In genomic region chr3:11637901-11638668, GRCh38 we compare ENCODE assay signal across 11 cellular contexts. TPM values are rescaled to one million over a fixed set of nuclear protein-coding genes. Genes with fewer than 3 reads are reported as not detected.
DNase-seq lines count a peak whose midpoint lies in the region; ATAC-seq, FAIRE-seq and TF ChIP-seq lines count a peak whose summit lies in the region.
"Had no signal": no experiment of that assay in that cellular context is flagged by ENCODE, and none has a peak within 500 bp of the region (broad histone marks: within the 10 kb centered on the region; RNA-seq: fewer than 3 reads in every experiment).

No MANE protein-coding gene starts in this region.

- H3K4me2 ChIP-seq in DOHH2 (ENCODE audit: low read length): peak overlapping the region; percentile 25

- no peak overlapping the region for H3K4me3 ChIP-seq in DOHH2 (ENCODE audit: low read length)
- peak overlapping the region; percentile 12 for H3K4me3 ChIP-seq in SJSA1
- H3K4me3 ChIP-seq in esophagus squamous epithelium: peak overlapping the region in 3 of 4 donors; percentile 2 to 48 (median 14)

- peaks cover 4% of the 10 kb centered on the region for H3K36me3 Mint-ChIP-seq in progenitor cell of endocrine pancreas (ENCODE audit: insufficient read depth)

- H3K9me2 ChIP-seq in DOHH2 (replicated peaks; ENCODE audit: control insufficient read depth, low read length): no peaks in the 10 kb centered on the region

- peak overlapping the region; percentile 86 for H3K27ac Mint-ChIP-seq in progenitor cell of endocrine pancreas

- H3K79me2 ChIP-seq in DOHH2 (ENCODE audit: control insufficient read depth, low read length): peaks cover 100% of the 10 kb centered on the region

- intact Hi-C loops in esophagus squamous epithelium (cut with DNase I): no loop called here

- peaks cover 51% of the 10 kb centered on the region for H4K20me1 ChIP-seq in DOHH2 (ENCODE audit: control insufficient read depth, insufficient read depth, low read depth, low read length)

- H3K27ac ChIP-seq in DOHH2 (ENCODE audit: low read depth, low read length) (no peak overlapping the region), SJSA1 (peak overlapping the region; percentile 79), esophagus squamous epithelium (peak overlapping the region; percentile 49 to 94 (median 72))

- no peak for TF ChIP-seq POLR2A in esophagus squamous epithelium (IDR thresholded peaks at IDR 0.05)

- no peaks in the 10 kb centered on the region for H3K9me3 Mint-ChIP-seq in progenitor cell of endocrine pancreas (ENCODE audit: low read depth)

- DNase-seq in SJSA1 (ENCODE audit: low read depth in 1 of 2, low spot score in 2 of 2) (peak in 1 of 2 experiments; percentile 78), esophagus squamous epithelium (lab: John Stamatoyannopoulos, UW) (no peak), progenitor cell of endocrine pancreas (ENCODE audit: low spot score, unreplicated experiment) (no peak), HTR-8/SVneo (ENCODE audit: insufficient read length, low spot score) (no peak), NCI-H1105 (lab: John Stamatoyannopoulos, UW) (no peak)
- no peak for DNase-seq in effector CD8-positive, alpha-beta T cell (lab: John Stamatoyannopoulos, UW)
- DNase-seq: activated CD4-positive, alpha-beta T cell treated with anti-CD3 and anti-CD28 coated beads for 48 hours had no signal

- H3K9me3 ChIP-seq in DOHH2 (ENCODE audit: control insufficient read depth, insufficient read depth, low read length): no peaks in the 10 kb centered on the region
- H3K9me3 ChIP-seq in SJSA1 (replicated peaks): no peaks in the 10 kb centered on the region
- no peaks in the 10 kb centered on the region for H3K9me3 ChIP-seq in esophagus squamous epithelium

- no peak for TF ChIP-seq CTCF in DOHH2 (IDR thresholded peaks at IDR 0.05; ENCODE audit: low read depth, low read length, poor library complexity, severe bottlenecking)
- no peak for TF ChIP-seq CTCF in esophagus squamous epithelium (IDR thresholded peaks at IDR 0.05)
- TF ChIP-seq CTCF in progenitor cell of endocrine pancreas (IDR thresholded peaks at IDR 0.05; ENCODE audit: unreplicated experiment): no peak

- H3K27me3 ChIP-seq in DOHH2 (ENCODE audit: control insufficient read depth, low read length): no peaks in the 10 kb centered on the region
- no peaks in the 10 kb centered on the region for H3K27me3 ChIP-seq in SJSA1 (replicated peaks)
- H3K27me3 ChIP-seq in esophagus squamous epithelium: no peaks in the 10 kb centered on the region

- H3K4me1 Mint-ChIP-seq in progenitor cell of endocrine pancreas (ENCODE audit: low read depth): peaks cover 68% of the 10 kb centered on the region

- H3K4me1 ChIP-seq in DOHH2 (ENCODE audit: control insufficient read depth, low read length): peaks cover 60% of the 10 kb centered on the region
- H3K4me1 ChIP-seq in SJSA1 (replicated peaks): peaks cover 59% of the 10 kb centered on the region
- H3K4me1 ChIP-seq in esophagus squamous epithelium: peaks cover 27 to 98% (median 39%) of the 10 kb centered on the region in 3 donors

- peaks cover 6% of the 10 kb centered on the region; the same call in 1 of the 2 replicates for H3F3A ChIP-seq in DOHH2 (ENCODE audit: control insufficient read depth, insufficient read depth)

- no peak for FAIRE-seq in HTR-8/SVneo (lab: Jason Lieb, UNC)
- FAIRE-seq: GM18507, keratinocyte had no signal

- H3K27me3 Mint-ChIP-seq in progenitor cell of endocrine pancreas: no peaks in the 10 kb centered on the region

- ATAC-seq in HG03097 (IDR thresholded peaks at IDR 0.05; ENCODE audit: low FRiP score, unreplicated experiment): no peak

- peak overlapping the region; percentile 56 for H3K4me3 Mint-ChIP-seq in progenitor cell of endocrine pancreas (ENCODE audit: low read depth)

- WGBS in esophagus squamous epithelium, 2 donors: 35 to 44% methylated on average over 13 of the region's 13 CpGs

- H3K36me3 ChIP-seq in DOHH2 (ENCODE audit: control insufficient read depth, low read length): peaks cover 56% of the 10 kb centered on the region
- H3K36me3 ChIP-seq in SJSA1: peaks cover 2% of the 10 kb centered on the region
- H3K36me3 ChIP-seq in esophagus squamous epithelium: no peaks in the 10 kb centered on the region

RNA-seq across cellular contexts. Expression of gene VGLL4, which starts 5.6 kb away (rescaled TPM):
- total RNA-seq in SJSA1 (2014; rRNA removed; shearing (Covaris generic)): 14.7 and 26.9 TPM in 2 replicates
- total RNA-seq in esophagus squamous epithelium (10 to 100 TPM; 31.8 to 50.0 (median 44.5) TPM), progenitor cell of endocrine pancreas (93.2 and 93.4 TPM in 2 replicates)
